18 cellular contexts compared by ENCODE assay signal in the genomic region with DNA sequence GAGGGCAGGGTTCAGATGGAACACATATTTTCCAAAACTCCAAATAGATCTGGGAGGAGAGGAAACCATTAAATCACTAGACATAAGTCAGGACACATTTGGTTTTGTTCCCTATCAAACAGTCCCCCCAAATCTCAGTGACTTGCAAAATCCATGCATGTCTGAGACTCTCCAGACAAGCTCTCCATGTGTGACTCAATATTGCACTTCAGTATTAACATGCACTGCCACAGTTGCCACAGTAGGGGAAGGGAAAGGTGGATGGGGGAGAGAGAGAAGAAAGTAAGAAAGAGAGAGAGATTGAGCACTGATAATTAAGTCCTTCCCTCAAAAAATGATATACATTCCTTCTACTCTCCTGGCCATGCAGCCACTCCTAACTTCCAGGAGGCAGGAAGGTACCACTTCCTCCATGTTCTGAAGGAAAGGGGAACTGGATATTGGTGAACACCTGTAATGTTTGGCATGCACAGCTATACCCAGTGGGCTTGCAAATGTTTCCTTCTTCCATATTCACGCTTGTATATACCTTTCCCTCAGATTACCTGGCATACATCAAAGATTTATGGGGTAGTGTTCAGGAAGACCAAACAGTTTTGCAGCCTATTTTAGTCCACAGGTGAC.
DNase-seq lines count a peak whose midpoint lies in the region; ATAC-seq and TF ChIP-seq lines count a peak whose summit lies in the region.
"Had no signal": no experiment of that assay in that cellular context is flagged by ENCODE, and none has a peak within 500 bp of the region (broad histone marks: within the 10 kb centered on the region; RNA-seq: fewer than 3 reads in every experiment).

No MANE protein-coding gene starts in this region.

- no peaks in the 10 kb centered on the region for H3K36me3 ChIP-seq in mesodermal cell (ENCODE audit: control insufficient read depth, insufficient read depth, low read length)
- no peaks in the 10 kb centered on the region for H3K36me3 ChIP-seq in uterus
- H3K36me3 ChIP-seq: right atrium auricular region, SJSA1 had no signal

- H3K4me3 Mint-ChIP-seq in activated naive CD8-positive, alpha-beta T cell, result no peak overlapping the region
- no peak overlapping the region for H3K4me3 Mint-ChIP-seq in activated naive CD8-positive, alpha-beta T cell treated with anti-CD3 and anti-CD28 coated beads for 36 hours
- H3K4me3 Mint-ChIP-seq in activated T-helper 17 cell treated with anti-CD3 and anti-CD28 coated beads, Interleukin-2, amount 50 U/mL, for 72 hours, result peak overlapping the region; percentile 57
- H3K4me3 Mint-ChIP-seq: WTC11 had no signal

- H3K27ac ChIP-seq in mesodermal cell (ENCODE audit: low read depth, low read length, severe bottlenecking) (peak overlapping the region; percentile 66), uterus (peak overlapping the region; percentile 49 to 62)
- H3K27ac ChIP-seq: SJSA1 had no signal

- H3K36me3 Mint-ChIP-seq in activated naive CD8-positive, alpha-beta T cell, result peaks cover 5% of the 10 kb centered on the region
- peaks cover 5% of the 10 kb centered on the region for H3K36me3 Mint-ChIP-seq in activated naive CD8-positive, alpha-beta T cell treated with anti-CD3 and anti-CD28 coated beads for 36 hours
- H3K36me3 Mint-ChIP-seq in activated T-helper 17 cell treated with anti-CD3 and anti-CD28 coated beads, Interleukin-2, amount 50 U/mL, for 72 hours (ENCODE audit: low read depth), result no peaks in the 10 kb centered on the region
- H3K36me3 Mint-ChIP-seq: WTC11 had no signal

- H3K9me3 ChIP-seq in mesodermal cell (ENCODE audit: control insufficient read depth, low read length) (no peaks in the 10 kb centered on the region), uterus (no peaks in the 10 kb centered on the region)
- H3K9me3 ChIP-seq: right atrium auricular region, SJSA1 had no signal

- H3K4me1 Mint-ChIP-seq in activated naive CD8-positive, alpha-beta T cell (ENCODE audit: low read depth), result peaks cover 65% of the 10 kb centered on the region
- peaks cover 45% of the 10 kb centered on the region for H3K4me1 Mint-ChIP-seq in activated naive CD8-positive, alpha-beta T cell treated with anti-CD3 and anti-CD28 coated beads for 36 hours
- peaks cover 46% of the 10 kb centered on the region for H3K4me1 Mint-ChIP-seq in activated T-helper 17 cell treated with anti-CD3 and anti-CD28 coated beads, Interleukin-2, amount 50 U/mL, for 72 hours

- H3K4me3 ChIP-seq in mesodermal cell (ENCODE audit: extremely low read depth, insufficient read depth, low read length, poor library complexity, severe bottlenecking), result no peak overlapping the region
- H3K4me3 ChIP-seq in uterus, result no peak overlapping the region
- H3K4me3 ChIP-seq: right atrium auricular region, SJSA1 had no signal

- no CpG with 5 or more reads among the region's 1 CpG for WGBS in mesodermal cell (ENCODE audit: insufficient coverage in 2 of 2), 2 experiments

- peak overlapping the region; percentile 90 for H3K27ac Mint-ChIP-seq in activated naive CD8-positive, alpha-beta T cell
- H3K27ac Mint-ChIP-seq in activated naive CD8-positive, alpha-beta T cell treated with anti-CD3 and anti-CD28 coated beads for 36 hours, result no peak overlapping the region
- H3K27ac Mint-ChIP-seq in activated T-helper 17 cell treated with anti-CD3 and anti-CD28 coated beads, Interleukin-2, amount 50 U/mL, for 72 hours, result peak overlapping the region; percentile 79
- H3K27ac Mint-ChIP-seq: WTC11 had no signal

- H3K27me3 Mint-ChIP-seq in activated naive CD8-positive, alpha-beta T cell, result no peaks in the 10 kb centered on the region
- H3K27me3 Mint-ChIP-seq in activated naive CD8-positive, alpha-beta T cell treated with anti-CD3 and anti-CD28 coated beads for 36 hours, result no peaks in the 10 kb centered on the region
- H3K27me3 Mint-ChIP-seq in activated T-helper 17 cell treated with anti-CD3 and anti-CD28 coated beads, Interleukin-2, amount 50 U/mL, for 72 hours, result no peaks in the 10 kb centered on the region

- ATAC-seq in activated T-helper 17 cell treated with anti-CD3 and anti-CD28 coated beads, Interleukin-2, amount 50 U/mL, for 72 hours (replicated peaks), result peak; percentile 33
- ATAC-seq in HG03039 (IDR thresholded peaks at IDR 0.05; ENCODE audit: unreplicated experiment) (no peak), GM19463 (IDR thresholded peaks at IDR 0.05; ENCODE audit: unreplicated experiment) (no peak)
- ATAC-seq: WTC11 had no signal

- H3K9me3 Mint-ChIP-seq in activated naive CD8-positive, alpha-beta T cell (ENCODE audit: low read depth), result no peaks in the 10 kb centered on the region
- peaks cover 9% of the 10 kb centered on the region for H3K9me3 Mint-ChIP-seq in activated naive CD8-positive, alpha-beta T cell treated with anti-CD3 and anti-CD28 coated beads for 36 hours
- H3K9me3 Mint-ChIP-seq in activated T-helper 17 cell treated with anti-CD3 and anti-CD28 coated beads, Interleukin-2, amount 50 U/mL, for 72 hours, result no peaks in the 10 kb centered on the region
- H3K9me3 Mint-ChIP-seq: WTC11 had no signal

- intact Hi-C loops in uterus (cut with DNase I; ENCODE audit: low total_unique reads), result no loop called here

- no peak for TF ChIP-seq POLR2A in uterus (IDR thresholded peaks at IDR 0.05)

- TF ChIP-seq CTCF in uterus (IDR thresholded peaks at IDR 0.05), result peak in 1 of 4 experiments; percentile 3

- no peak for DNase-seq in activated naive CD8-positive, alpha-beta T cell treated with anti-CD3 and anti-CD28 coated beads for 36 hours
- DNase-seq in uterus (no peak), NCI-H82 (lab: John Stamatoyannopoulos, UW) (no peak)
- DNase-seq: activated CD8-positive, alpha-beta memory T cell treated with anti-CD3 and anti-CD28 coated beads for 24 hours; amniotic stem cell; C1 segment of cervical spinal cord; DMS79; NCI-H1694 treated with DMSO at 0.1 percent for 48 hours; occipital lobe; stimulated activated naive CD4-positive, alpha-beta T cell had no signal

- H3K27me3 ChIP-seq in uterus, result no peaks in the 10 kb centered on the region
- H3K27me3 ChIP-seq: right atrium auricular region, SJSA1 had no signal

- H3K4me1 ChIP-seq in mesodermal cell (ENCODE audit: control insufficient read depth, insufficient read depth, low read length, poor library complexity, severe bottlenecking) (peaks cover 9% of the 10 kb centered on the region), uterus (no peaks in the 10 kb centered on the region)
- H3K4me1 ChIP-seq: SJSA1 had no signal
